Comparison of ENCODE assay signal across 34 cellular contexts in the genomic region with DNA sequence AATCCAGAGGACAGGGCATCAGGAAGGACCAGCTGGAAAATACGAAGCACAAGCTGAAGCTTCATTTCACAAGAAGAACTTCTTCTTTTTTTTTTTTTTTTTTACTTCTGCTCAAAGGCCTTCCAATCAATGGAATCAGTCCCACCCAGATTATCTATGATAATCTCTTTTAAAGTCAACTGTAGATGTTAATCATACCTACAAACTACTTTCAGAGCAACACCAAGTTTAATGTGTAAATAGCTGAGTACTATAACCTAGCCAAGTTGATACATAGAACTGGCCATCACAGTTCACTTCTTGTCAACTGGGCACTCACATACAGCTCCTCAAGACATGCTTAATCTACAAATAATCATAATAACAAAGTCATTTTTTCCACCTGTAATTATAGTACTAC.
"Had no signal": no experiment of that assay in that cellular context is flagged by ENCODE, and none has a peak within 500 bp of the region (broad histone marks: within the 10 kb centered on the region; RNA-seq: fewer than 3 reads in every experiment).

No MANE protein-coding gene starts in this region.

- H3K36me3 ChIP-seq: MG63 had no signal

- H3K9me3 ChIP-seq: MG63 had no signal

- DNase-seq: Karpas-422, Kasumi-1, MG63, MM.1S, MV-4-11, NCI-H1048, NCI-H1092, NCI-H1092 treated with DMSO at 0.1 percent for 48 hours, NCI-H1105, NCI-H1105 treated with DMSO at 0.1 percent for 48 hours, NCI-H1417, NCI-H1417 treated with DMSO at 0.1 percent for 48 hours, NCI-H1436, NCI-H1436 treated with DMSO at 0.1 percent for 48 hours, NCI-H146, NCI-H1694, NCI-H1694 treated with DMSO at 0.1 percent for 48 hours, NCI-H187, NCI-H187 treated with DMSO at 0.1 percent for 48 hours, NCI-H1930, NCI-H2029, NCI-H2029 treated with DMSO at 0.1 percent for 48 hours, NCI-H2081, NCI-H2081 treated with DMSO at 0.1 percent for 48 hours, NCI-H2107, NCI-H2171, NCI-H2171 treated with DMSO at 0.1 percent for 48 hours, NCI-H2227 treated with DMSO at 0.1 percent for 48 hours, NCI-H226, NCI-H345, NCI-H446, NCI-H446 treated with DMSO at 0.1 percent for 48 hours, NCI-H510A had no signal

- H3K4me3 ChIP-seq: MG63 had no signal

- H3K27ac ChIP-seq: KMS-11 had no signal

- H3K27me3 ChIP-seq: MG63 had no signal
